Comparison of ENCODE assay signal across 8 cellular contexts in the genomic region with DNA sequence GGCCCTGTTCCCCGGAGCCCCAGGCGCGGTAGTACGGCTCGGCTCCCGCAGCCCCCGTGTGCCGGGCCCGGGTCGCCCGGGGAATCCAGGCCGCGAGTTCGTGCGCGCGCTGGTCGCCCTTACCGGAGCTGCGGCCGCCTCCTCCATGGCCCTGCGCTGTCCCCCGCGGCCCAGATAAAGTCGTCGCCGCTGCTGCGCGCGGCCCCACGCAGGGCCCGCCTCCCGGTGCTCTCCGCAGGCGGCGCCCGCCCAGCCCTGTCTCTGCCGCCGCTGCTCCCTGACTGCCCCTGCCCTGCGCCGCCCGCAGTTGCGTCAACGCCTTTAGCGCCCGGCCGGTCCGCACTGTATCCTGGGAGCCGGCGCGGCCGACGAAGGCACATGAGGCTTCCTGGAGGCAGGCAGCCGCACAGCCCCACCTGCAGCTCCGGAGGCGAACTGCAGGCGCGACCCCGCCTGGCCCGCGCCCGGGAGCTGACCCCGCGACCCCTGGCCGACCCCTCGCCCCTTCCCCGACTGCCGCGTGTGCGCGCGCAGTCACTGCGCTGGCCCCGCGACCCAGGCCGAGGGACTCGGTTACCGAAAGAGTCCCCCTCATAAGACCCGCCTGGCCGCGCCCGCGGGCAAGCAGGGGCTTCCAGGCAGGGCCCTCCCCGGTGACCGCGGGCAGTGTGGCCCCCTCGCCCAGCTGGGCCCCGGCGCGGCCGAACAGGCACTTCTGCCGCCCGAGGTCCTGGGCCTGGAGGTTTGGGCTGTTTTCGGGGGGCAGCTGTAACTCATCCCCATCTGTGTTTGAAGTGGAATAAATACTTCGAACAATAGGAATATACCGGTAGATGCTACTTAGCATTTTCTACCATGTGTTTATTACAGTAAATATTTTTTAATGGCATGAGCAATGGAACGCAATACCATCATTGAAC.
A peak's percentile ranks its signal among the peaks of the same experiment; 100 is the strongest.
DNase-seq lines count a peak whose midpoint lies in the region; ATAC-seq and TF ChIP-seq lines count a peak whose summit lies in the region.

No MANE protein-coding gene starts in this region.

- H3K4me1 ChIP-seq in HAP-1 (peaks cover 6% of the 10 kb centered on the region), foreskin keratinocyte (no peaks in the 10 kb centered on the region), neuron (ENCODE audit: insufficient read depth, low read length) (peaks cover 10% of the 10 kb centered on the region)

- TF ChIP-seq CTCF in foreskin keratinocyte (conservative IDR thresholded peaks at IDR 0.05): peak; percentile 93

- H3K9me3 ChIP-seq in HAP-1 (no peaks in the 10 kb centered on the region), MG63 (no peaks in the 10 kb centered on the region), neuron (ENCODE audit: low read length) (no peaks in the 10 kb centered on the region)

- H3K4me3 ChIP-seq in HAP-1: peak overlapping the region; percentile 66
- H3K4me3 ChIP-seq in MG63: peak overlapping the region; percentile 63
- peak overlapping the region; percentile 79 for H3K4me3 ChIP-seq in neuron (ENCODE audit: low read length)

- peak overlapping the region; percentile 30 for H3K27ac ChIP-seq in foreskin keratinocyte

- peak; percentile 88 for DNase-seq in GF-D8 (lab: John Stamatoyannopoulos, UW)
- DNase-seq in HAP-1 (ENCODE audit: low spot score in 2 of 2): peak; percentile 88 to 94
- DNase-seq in MG63: peak; percentile 92
- DNase-seq in SHP77 (lab: John Stamatoyannopoulos, UW): peak; percentile 88 to 89
- DNase-seq in activated gamma-delta T cell treated with Interleukin-2 at 50 U/mL for 16 hours: peak; percentile 85
- peak; percentile 66 to 76 for DNase-seq in foreskin keratinocyte
- peak; percentile 90 for DNase-seq in stromal cell of bone marrow (ENCODE audit: low read depth)

- peak overlapping the region; percentile 98 for H2AFZ ChIP-seq in neuron (ENCODE audit: low read depth, low read length)

- in situ Hi-C loops in HAP-1 (cut with MboI; ENCODE audit: low sequenced_read_pairs): no loop called here

- H3K27me3 ChIP-seq in HAP-1 (ENCODE audit: low read depth) (peaks cover 3% of the 10 kb centered on the region; the same call in 1 of the 2 replicates), MG63 (0 out of 2 replicates have a peak, but pooled peaks cover 3% of the 10 kb centered on the region), foreskin keratinocyte (peaks cover 11% of the 10 kb centered on the region), neuron (ENCODE audit: insufficient read depth, low read length) (no peaks in the 10 kb centered on the region)

- peak; percentile 96 for ATAC-seq in foreskin keratinocyte

- H3K36me3 ChIP-seq in HAP-1 (replicated peaks): peaks cover 10% of the 10 kb centered on the region
- no peaks in the 10 kb centered on the region for H3K36me3 ChIP-seq in MG63
- H3K36me3 ChIP-seq in neuron (ENCODE audit: insufficient read depth, low read length): peaks cover 17% of the 10 kb centered on the region

Comparison
In these comparisons a context has a peak if more than half of its experiments do, and no peak if none do; other contexts are left out.
1. Peak in every context shown above with its lines: DNase-seq, ATAC-seq, H3K4me3 ChIP-seq and H3K27ac ChIP-seq.